In genomic region chr1:28257736-28258135, GRCh38 we compare ENCODE assay signal across 18 cellular contexts. TPM values are rescaled to one million over a fixed set of nuclear protein-coding genes. Genes with fewer than 3 reads are reported as not detected.
DNase-seq lines count a peak whose midpoint lies in the region; ATAC-seq and TF ChIP-seq lines count a peak whose summit lies in the region.
"Had no signal": no experiment of that assay in that cellular context is flagged by ENCODE, and none has a peak within 500 bp of the region (broad histone marks: within the 10 kb centered on the region; RNA-seq: fewer than 3 reads in every experiment).

No MANE protein-coding gene starts in this region.

- no peaks in the 10 kb centered on the region for H3K36me3 Mint-ChIP-seq in T-helper 2 cell treated with Interferon-gamma antibody and Interleukin-4, amounts not matched to agents 5 μg/mL and 100 μg/mL, for 36 hours (ENCODE audit: low read depth)
- H3K36me3 Mint-ChIP-seq in chondrocyte (ENCODE audit: low read depth): peaks cover 2% of the 10 kb centered on the region
- H3K36me3 Mint-ChIP-seq in osteocyte (ENCODE audit: unreplicated experiment): no peaks in the 10 kb centered on the region

- peak overlapping the region; percentile 88; the same call in 1 of the 2 replicates for H3K27ac ChIP-seq in Panc1 (ENCODE audit: low read length)

- no peaks in the 10 kb centered on the region for H3K9me3 Mint-ChIP-seq in T-helper 2 cell treated with Interferon-gamma antibody and Interleukin-4, amounts not matched to agents 5 μg/mL and 100 μg/mL, for 36 hours
- no peaks in the 10 kb centered on the region for H3K9me3 Mint-ChIP-seq in chondrocyte (ENCODE audit: low read depth)
- H3K9me3 Mint-ChIP-seq in osteocyte (ENCODE audit: unreplicated experiment): no peaks in the 10 kb centered on the region

- in situ Hi-C loops in Panc1 (cut with HindIII; ENCODE audit: low pct_unique_long_range_greater_than_20kb, low sequenced_read_pairs): loop anchor here (10.0 kb wide), 1 partner anchor 87 kb away; no protein-coding TSS in a partner anchor

- intact Hi-C loops in Panc1 (cut with micrococcal nuclease; ENCODE audit: unreplicated experiment): no loop called here

- no peaks in the 10 kb centered on the region for H3K27me3 ChIP-seq in Panc1 (ENCODE audit: control insufficient read depth, insufficient read depth, low read length)
- H3K27me3 ChIP-seq: SJSA1 had no signal

- peak overlapping the region; percentile 89 for H3K27ac Mint-ChIP-seq in T-helper 2 cell treated with Interferon-gamma antibody and Interleukin-4, amounts not matched to agents 5 μg/mL and 100 μg/mL, for 36 hours
- H3K27ac Mint-ChIP-seq in chondrocyte (ENCODE audit: unreplicated experiment) (peak overlapping the region; percentile 100), osteocyte (ENCODE audit: unreplicated experiment) (peak overlapping the region; percentile 88)

- POLR2A ChIA-PET in Panc1 (lab: Charles Lee): interaction anchor here (0.6 kb wide), 1 partner anchor 82 kb away, joined by 3 read pairs; no protein-coding TSS in a partner anchor

- no peaks in the 10 kb centered on the region for H3K9me3 ChIP-seq in Panc1 (ENCODE audit: control insufficient read depth, insufficient read depth, low read depth, low read length)
- H3K9me3 ChIP-seq: SJSA1, spleen, thoracic aorta had no signal

- CTCF ChIA-PET in Panc1 (lab: Charles Lee): interaction anchor here (1.4 kb wide), 1 partner anchor 9 kb away, joined by 10 read pairs; no protein-coding TSS in a partner anchor

- peaks cover 11% of the 10 kb centered on the region for H3K27me3 Mint-ChIP-seq in T-helper 2 cell treated with Interferon-gamma antibody and Interleukin-4, amounts not matched to agents 5 μg/mL and 100 μg/mL, for 36 hours (ENCODE audit: low read depth)
- H3K27me3 Mint-ChIP-seq in chondrocyte (ENCODE audit: low read depth): no peaks in the 10 kb centered on the region
- peaks cover 4% of the 10 kb centered on the region for H3K27me3 Mint-ChIP-seq in osteocyte (ENCODE audit: unreplicated experiment)
- H3K27me3 Mint-ChIP-seq: activated CD8-positive, alpha-beta memory T cell treated with anti-CD3 and anti-CD28 coated beads, Interleukin-2, amount 10 ng/mL, durations not matched to agents 7 days and 5 days had no signal

- H3K4me1 Mint-ChIP-seq in T-helper 2 cell treated with Interferon-gamma antibody and Interleukin-4, amounts not matched to agents 5 μg/mL and 100 μg/mL, for 36 hours (ENCODE audit: low read depth): peaks cover 41% of the 10 kb centered on the region
- peaks cover 36% of the 10 kb centered on the region for H3K4me1 Mint-ChIP-seq in chondrocyte (ENCODE audit: low read depth)
- H3K4me1 Mint-ChIP-seq in osteocyte (ENCODE audit: unreplicated experiment): peaks cover 33% of the 10 kb centered on the region

- ATAC-seq in Panc1 (no peak), GM18502 (IDR thresholded peaks at IDR 0.05; ENCODE audit: poor library complexity, unreplicated experiment) (no peak)
- ATAC-seq: activated CD8-positive, alpha-beta memory T cell treated with anti-CD3 and anti-CD28 coated beads, Interleukin-2, amount 10 ng/mL, durations not matched to agents 7 days and 5 days had no signal

- DNase-seq in T-helper 2 cell treated with Interferon-gamma antibody and Interleukin-4, amounts not matched to agents 5 μg/mL and 100 μg/mL, for 36 hours (ENCODE audit: low spot score): no peak
- DNase-seq in T-helper 2 cell (no peak), Panc1 (ENCODE audit: low read depth, low spot score) (no peak), chondrocyte (ENCODE audit: low spot score) (no peak), osteocyte (ENCODE audit: extremely low spot score, unreplicated experiment) (no peak), NCI-H2227 treated with DMSO at 0.1 percent for 48 hours (lab: John Stamatoyannopoulos, UW) (no peak), pons (ENCODE audit: low spot score) (no peak)
- DNase-seq: 8988T; activated CD8-positive, alpha-beta memory T cell treated with anti-CD3 and anti-CD28 coated beads, Interleukin-2, amount 10 ng/mL, durations not matched to agents 7 days and 5 days; head of caudate nucleus; Karpas-422; NCI-H1092 treated with DMSO at 0.1 percent for 48 hours; NCI-H69; spleen had no signal

- no peak overlapping the region for H3K4me3 ChIP-seq in Panc1 (ENCODE audit: low read depth in 2 of 2, low read length in 2 of 2)
- H3K4me3 ChIP-seq: lung, SJSA1, thoracic aorta had no signal

- H3K36me3 ChIP-seq in Panc1 (ENCODE audit: control insufficient read depth, insufficient read depth, low read length): no peaks in the 10 kb centered on the region
- H3K36me3 ChIP-seq: spleen, thoracic aorta had no signal

- no TSS peak for BruUV-seq in Panc1 (replicated peaks; lab: Mats Ljungman, UMichigan)

- H3K4me1 ChIP-seq in Panc1 (ENCODE audit: control insufficient read depth, insufficient read depth, low read length): peaks cover 20% of the 10 kb centered on the region

- peak overlapping the region; percentile 78 for H3K4me3 Mint-ChIP-seq in T-helper 2 cell treated with Interferon-gamma antibody and Interleukin-4, amounts not matched to agents 5 μg/mL and 100 μg/mL, for 36 hours
- no peak overlapping the region for H3K4me3 Mint-ChIP-seq in chondrocyte (ENCODE audit: unreplicated experiment)
- H3K4me3 Mint-ChIP-seq in osteocyte (ENCODE audit: unreplicated experiment): no peak overlapping the region

- no peak for TF ChIP-seq CTCF in Panc1 (IDR thresholded peaks at IDR 0.05)
- no peak for TF ChIP-seq CTCF in chondrocyte (IDR thresholded peaks at IDR 0.05)
- TF ChIP-seq CTCF in osteocyte (IDR thresholded peaks at IDR 0.05): no peak

RNA-seq across cellular contexts. Expression of gene SESN2, which starts 1.6 kb away (rescaled TPM):
- total RNA-seq in Panc1 (2021; ENCODE audit: unreplicated experiment) (19.7 TPM), chondrocyte (11.6 to 56.2 TPM (median 54.7 TPM) in 3 replicates), osteocyte (31.8 and 32.1 TPM in 2 replicates)
- polyA plus RNA-seq in Panc1 (2012; ENCODE audit: insufficient read length): 20.8 TPM

RNA-seq across cellular contexts. Expression of gene ATP5IF1, which starts 21.8 kb away (rescaled TPM):
- 94.5 TPM for total RNA-seq in Panc1 (2021; ENCODE audit: unreplicated experiment)
- 228 TPM for polyA plus RNA-seq in Panc1 (2012; ENCODE audit: insufficient read length)
- total RNA-seq in chondrocyte: 125 to 175 TPM (median 137 TPM) in 3 replicates
- total RNA-seq in osteocyte: 112 and 113 TPM in 2 replicates

RNA-seq across cellular contexts. Expression of gene DNAJC8, which starts 24.9 kb away (rescaled TPM):
- total RNA-seq in Panc1 (2021; ENCODE audit: unreplicated experiment) (127 TPM), chondrocyte (69.2 to 85.6 TPM (median 72.8 TPM) in 3 replicates), osteocyte (92.2 and 93.0 TPM in 2 replicates)
- polyA plus RNA-seq in Panc1 (2012; ENCODE audit: insufficient read length): 94.8 TPM
